ENCODE assay signal across 16 cellular contexts in the genomic region with DNA sequence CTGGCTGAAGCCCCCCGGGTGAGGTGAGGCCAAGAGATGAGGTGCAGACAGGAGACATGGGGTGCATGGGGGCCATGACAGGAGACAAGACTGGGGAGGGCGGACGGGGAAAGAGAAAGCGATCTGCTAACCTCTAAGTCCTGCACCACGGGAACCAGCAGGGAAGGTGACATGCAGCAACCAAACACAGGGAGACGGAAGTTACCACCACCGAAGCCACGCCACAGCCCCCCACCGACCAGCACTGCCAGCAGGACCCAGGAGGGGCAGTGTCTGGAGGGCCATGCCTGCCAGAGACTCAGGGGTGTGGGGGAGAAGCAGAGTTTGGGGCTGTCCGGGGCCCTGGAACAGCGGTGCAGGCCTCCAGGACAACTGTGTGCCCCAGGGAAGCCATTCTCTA. TPM values are rescaled to one million over a fixed set of nuclear protein-coding genes. Genes with fewer than 3 reads are reported as not detected.
DNase-seq lines count a peak whose midpoint lies in the region; ATAC-seq, FAIRE-seq and TF ChIP-seq lines count a peak whose summit lies in the region.
"Had no signal": no experiment of that assay in that cellular context is flagged by ENCODE, and none has a peak within 500 bp of the region (broad histone marks: within the 10 kb centered on the region; RNA-seq: fewer than 3 reads in every experiment).

No MANE protein-coding gene starts in this region.

- H3K4me1 ChIP-seq in neuronal stem cell (ENCODE audit: control insufficient read depth in 2 of 2, insufficient read depth in 1 of 2, low read depth in 1 of 2, low read length in 2 of 2), result peaks cover 4 to 7% of the 10 kb centered on the region in 2 donors
- H3K4me1 ChIP-seq in mammary epithelial cell (ENCODE audit: insufficient read depth, low read length), result no peaks in the 10 kb centered on the region

- H3K4ac ChIP-seq in neuronal stem cell (ENCODE audit: low read length), result no peak overlapping the region

- H3K27ac Mint-ChIP-seq in WTC11, result peak overlapping the region; percentile 66
- H3K27ac Mint-ChIP-seq in glutamatergic neuron (ENCODE audit: unreplicated experiment), result peak overlapping the region; percentile 75
- H3K27ac Mint-ChIP-seq in activated T-cell treated with anti-CD3 and anti-CD28 coated beads, Interleukin-2, amount 50 U/mL, for 72 hours, result no peak overlapping the region

- POLR2A ChIA-PET in WTC11 (lab: Charles Lee) (no interaction called here), GM10248 (lab: Yijun Ruan, JAX) (no interaction called here)

- in situ Hi-C loops in mammary epithelial cell (cut with MboI; ENCODE audit: low sequenced_read_pairs in 2 of 2), result no loop called here

- H3K18ac ChIP-seq in neuronal stem cell (ENCODE audit: low read length), result no peak overlapping the region

- no peak for ATAC-seq in WTC11
- no peak for ATAC-seq in activated T-cell treated with anti-CD3 and anti-CD28 coated beads, Interleukin-2, amount 50 U/mL, for 72 hours (replicated peaks in 1 of 2)

- no peaks in the 10 kb centered on the region for H3K4me1 Mint-ChIP-seq in WTC11
- peaks cover 14% of the 10 kb centered on the region for H3K4me1 Mint-ChIP-seq in glutamatergic neuron (ENCODE audit: low read depth, unreplicated experiment)
- H3K4me1 Mint-ChIP-seq in activated T-cell treated with anti-CD3 and anti-CD28 coated beads, Interleukin-2, amount 50 U/mL, for 72 hours (ENCODE audit: low read depth), result no peaks in the 10 kb centered on the region

- H3K4me2 ChIP-seq in neuronal stem cell (ENCODE audit: insufficient read depth, low read length, poor library complexity, severe bottlenecking) (no peak overlapping the region), mammary epithelial cell (ENCODE audit: insufficient read depth, low read depth, low read length) (no peak overlapping the region)

- no peak overlapping the region for H4K8ac ChIP-seq in neuronal stem cell (ENCODE audit: low read depth, low read length)

- H2BK12ac ChIP-seq in neuronal stem cell (ENCODE audit: low read length), result no peak overlapping the region

- H3K9ac ChIP-seq in neuronal stem cell (ENCODE audit: low read depth, low read length, poor library complexity), result peak overlapping the region; percentile 18
- no peak overlapping the region for H3K9ac ChIP-seq in mammary epithelial cell (ENCODE audit: insufficient read depth, low read length)

- H2BK120ac ChIP-seq in neuronal stem cell (ENCODE audit: low read depth, low read length), result peak overlapping the region; percentile 41

- no peaks in the 10 kb centered on the region for H4K20me1 ChIP-seq in mammary epithelial cell (ENCODE audit: insufficient read depth, low read length)

- peak overlapping the region; percentile 39 for H2BK5ac ChIP-seq in neuronal stem cell (ENCODE audit: low read length)

- H3K9me3 Mint-ChIP-seq in WTC11, result no peaks in the 10 kb centered on the region
- peaks cover 5% of the 10 kb centered on the region for H3K9me3 Mint-ChIP-seq in glutamatergic neuron (ENCODE audit: unreplicated experiment)
- no peaks in the 10 kb centered on the region for H3K9me3 Mint-ChIP-seq in activated T-cell treated with anti-CD3 and anti-CD28 coated beads, Interleukin-2, amount 50 U/mL, for 72 hours

- no peak overlapping the region for H3K23ac ChIP-seq in neuronal stem cell (ENCODE audit: low read depth, low read length, poor library complexity)

- no peaks in the 10 kb centered on the region for H3K9me3 ChIP-seq in neuronal stem cell (replicated peaks in 1 of 2; ENCODE audit: control insufficient read depth in 2 of 2, insufficient read depth in 1 of 2, low read depth in 1 of 2, low read length in 2 of 2)
- H3K9me3 ChIP-seq in mammary epithelial cell (replicated peaks; ENCODE audit: insufficient read depth, low read length), result no peaks in the 10 kb centered on the region
- H3K9me3 ChIP-seq: MG63 had no signal

- H3K27ac ChIP-seq in neuronal stem cell (replicated peaks; ENCODE audit: low read length) (no peak overlapping the region), mammary epithelial cell (ENCODE audit: insufficient read depth, low read depth, low read length) (no peak overlapping the region)

- no peak for DNase-seq in WTC11 (ENCODE audit: low spot score)
- DNase-seq in glutamatergic neuron, result no peak
- no peak for DNase-seq in neuronal stem cell (ENCODE audit: low spot score)
- no peak for DNase-seq in activated T-cell treated with anti-CD3 and anti-CD28 coated beads, Interleukin-2, amount 50 U/mL, for 72 hours
- DNase-seq in GM10248 (ENCODE audit: extremely low spot score), result no peak
- no peak for DNase-seq in frontal cortex (ENCODE audit: low spot score in 2 of 2)
- DNase-seq in mammary epithelial cell, result no peak
- DNase-seq: GF-D8, NCI-H1092 treated with DMSO at 0.1 percent for 48 hours, NCI-H187, NCI-H446 treated with DMSO at 0.1 percent for 48 hours, NCI-H774, Right ventricle myocardium superior had no signal

- TF ChIP-seq CTCF in WTC11 (IDR thresholded peaks at IDR 0.05) (no peak), glutamatergic neuron (IDR thresholded peaks at IDR 0.05; ENCODE audit: partially characterized antibody, unreplicated experiment) (no peak), GM10248 (IDR thresholded peaks at IDR 0.05; ENCODE audit: control extremely low read depth, extremely low read depth, low read depth, missing control alignments) (no peak), mammary epithelial cell (conservative IDR thresholded peaks at IDR 0.05 in 1 of 2, IDR thresholded peaks at IDR 0.05 in 1 of 2; ENCODE audit: extremely low read depth in 1 of 2, insufficient read depth in 1 of 2, low read depth in 1 of 2, low read length in 2 of 2) (no peak)

- no peak for FAIRE-seq in frontal cortex (lab: Jason Lieb, UNC)
- FAIRE-seq: H1 had no signal

- intact Hi-C loops in mammary epithelial cell (cut with micrococcal nuclease), result no loop called here

- no peaks in the 10 kb centered on the region for H3K79me1 ChIP-seq in neuronal stem cell (ENCODE audit: low read depth, low read length)

- no peaks in the 10 kb centered on the region for H3K79me2 ChIP-seq in mammary epithelial cell (ENCODE audit: insufficient read depth, low read length)

- H2BK15ac ChIP-seq in neuronal stem cell (ENCODE audit: low read length), result peak overlapping the region; percentile 35

- H2AFZ ChIP-seq in neuronal stem cell (ENCODE audit: low read length) (no peak overlapping the region), mammary epithelial cell (ENCODE audit: low read depth, low read length) (no peak overlapping the region)

- no TSS peak for BruUV-seq in mammary epithelial cell (replicated peaks; lab: Mats Ljungman, UMichigan)

- H3K36me3 Mint-ChIP-seq in WTC11 (peaks cover 7% of the 10 kb centered on the region; the same call in 1 of the 2 replicates), glutamatergic neuron (ENCODE audit: unreplicated experiment) (no peaks in the 10 kb centered on the region)
- no peaks in the 10 kb centered on the region for H3K36me3 Mint-ChIP-seq in activated T-cell treated with anti-CD3 and anti-CD28 coated beads, Interleukin-2, amount 50 U/mL, for 72 hours (ENCODE audit: insufficient read depth in 2 of 2)

- peaks cover 11 to 67% of the 10 kb centered on the region in 2 donors for H3K36me3 ChIP-seq in neuronal stem cell (replicated peaks in 1 of 2; ENCODE audit: control insufficient read depth in 2 of 2, insufficient read depth in 2 of 2, low read length in 2 of 2)
- peaks cover 1% of the 10 kb centered on the region for H3K36me3 ChIP-seq in mammary epithelial cell (ENCODE audit: insufficient read depth, low read length)

- dilution Hi-C loops in mammary epithelial cell (cut with HindIII; ENCODE audit: low sequenced_read_pairs), result no loop called here

- H3K14ac ChIP-seq in neuronal stem cell (ENCODE audit: low read length), result no peak overlapping the region

- no peak overlapping the region for H3K4me3 Mint-ChIP-seq in WTC11
- no peak overlapping the region for H3K4me3 Mint-ChIP-seq in glutamatergic neuron (ENCODE audit: unreplicated experiment)
- no peak overlapping the region for H3K4me3 Mint-ChIP-seq in activated T-cell treated with anti-CD3 and anti-CD28 coated beads, Interleukin-2, amount 50 U/mL, for 72 hours

- H2AK5ac ChIP-seq in neuronal stem cell (ENCODE audit: low read depth, low read length), result no peak overlapping the region

- H4K91ac ChIP-seq in neuronal stem cell (ENCODE audit: low read depth, low read length, poor library complexity), result no peak overlapping the region

- H3K27me3 ChIP-seq in neuronal stem cell (ENCODE audit: control insufficient read depth in 3 of 3, insufficient read depth in 3 of 3, low read depth in 1 of 3, low read length in 3 of 3) (no peaks in the 10 kb centered on the region), mammary epithelial cell (ENCODE audit: insufficient read depth, low read length) (no peaks in the 10 kb centered on the region)
- H3K27me3 ChIP-seq: MG63 had no signal

- WGBS in neuronal stem cell (ENCODE audit: extremely low coverage in 2 of 2, insufficient read length in 2 of 2, insufficient replicate concordance in 1 of 2), 2 donors, result no CpG with 5 or more reads among the region's 11 CpGs
- 82% methylated on average over 10 of the region's 11 CpGs for WGBS in mammary epithelial cell (ENCODE audit: low coverage, missing lambda C conversion rate)

- CTCF ChIA-PET in WTC11 (lab: Charles Lee), result no interaction called here
- CTCF ChIA-PET in GM10248 (lab: Yijun Ruan, JAX), result interaction anchor here (1.0 kb wide), 1 partner anchor 10 kb away, joined by 3 read pairs; no protein-coding TSS in a partner anchor
- CTCF ChIA-PET in mammary epithelial cell (lab: Charles Lee; ENCODE audit: low non-redundant PET), result interaction anchor here (0.6 kb wide), 1 partner anchor 16 kb away, joined by 11 read pairs; no protein-coding TSS in a partner anchor

- H3K27me3 Mint-ChIP-seq in WTC11 (ENCODE audit: low read depth), result no peaks in the 10 kb centered on the region
- peaks cover 2% of the 10 kb centered on the region for H3K27me3 Mint-ChIP-seq in glutamatergic neuron (ENCODE audit: unreplicated experiment)
- no peaks in the 10 kb centered on the region for H3K27me3 Mint-ChIP-seq in activated T-cell treated with anti-CD3 and anti-CD28 coated beads, Interleukin-2, amount 50 U/mL, for 72 hours (ENCODE audit: low read depth)

- H3K4me3 ChIP-seq in neuronal stem cell (ENCODE audit: low read length in 2 of 2) (no peak overlapping the region), mammary epithelial cell (replicated peaks in 1 of 3; ENCODE audit: insufficient read depth in 1 of 3, low read depth in 2 of 3, low read length in 3 of 3) (no peak overlapping the region)
- H3K4me3 ChIP-seq: MG63 had no signal

RNA-seq across cellular contexts. Expression of a gene that starts 14.1 kb away (rescaled TPM):
- total RNA-seq in WTC11 (2021) (1.1 to 1.6 TPM (median 1.6 TPM) in 3 replicates), glutamatergic neuron (ENCODE audit: unreplicated experiment) (1.3 TPM), frontal cortex (2.0 TPM), mammary epithelial cell (under 1 TPM in 1 of 2 donors, not detected in 1; 0.66 TPM)
- polyA plus RNA-seq in neuronal stem cell (2013, experiment 1 of 2), result 0.56 TPM
- polyA plus RNA-seq in neuronal stem cell (2013, experiment 2 of 2), result 0.53 TPM
- total RNA-seq in activated T-cell treated with anti-CD3 and anti-CD28 coated beads, Interleukin-2, amount 50 U/mL, for 72 hours, result under 1 TPM in 1 of 2 donors, not detected in 1; 0.84 TPM
- not detected for polyA plus RNA-seq in mammary epithelial cell
- polyA minus RNA-seq in mammary epithelial cell, result not detected
- polyA plus RNA-seq: AG04450 had no signal

RNA-seq across cellular contexts. Expression of a gene that starts 23.1 kb away (rescaled TPM):
- total RNA-seq in WTC11 (2021), result 15.3 to 19.9 TPM (median 15.6 TPM) in 3 replicates
- total RNA-seq in glutamatergic neuron (ENCODE audit: unreplicated experiment), result 10.3 TPM
- polyA plus RNA-seq in neuronal stem cell (2013, experiment 1 of 2), result 7.7 TPM
- 7.4 TPM for polyA plus RNA-seq in neuronal stem cell (2013, experiment 2 of 2)
- total RNA-seq in activated T-cell treated with anti-CD3 and anti-CD28 coated beads, Interleukin-2, amount 50 U/mL, for 72 hours, result under 1 TPM; 0.41 to 0.79 TPM
- total RNA-seq in frontal cortex, result 2.9 TPM
- 10 to 100 TPM; 15.8 to 29.7 TPM for total RNA-seq in mammary epithelial cell
- 27.6 TPM for polyA plus RNA-seq in mammary epithelial cell
- 7.9 TPM for polyA minus RNA-seq in mammary epithelial cell

RNA-seq across cellular contexts. Expression of a gene that starts 58.8 kb away (rescaled TPM):
- total RNA-seq in WTC11 (2021) (68.9 to 77.9 TPM (median 71.6 TPM) in 3 replicates), glutamatergic neuron (ENCODE audit: unreplicated experiment) (77.9 TPM), frontal cortex (44.8 TPM), mammary epithelial cell (10 to 100 TPM; 68.8 to 87.5 TPM)
- 25.9 TPM for polyA plus RNA-seq in neuronal stem cell (2013, experiment 1 of 2)
- polyA plus RNA-seq in neuronal stem cell (2013, experiment 2 of 2), result 25.4 TPM
- total RNA-seq in activated T-cell treated with anti-CD3 and anti-CD28 coated beads, Interleukin-2, amount 50 U/mL, for 72 hours, result 10 to 100 TPM; 57.9 to 59.8 TPM
- 94.0 TPM for polyA plus RNA-seq in mammary epithelial cell
- polyA minus RNA-seq in mammary epithelial cell, result 285 TPM
